3 cellular contexts compared by ENCODE assay signal in the genomic region with DNA sequence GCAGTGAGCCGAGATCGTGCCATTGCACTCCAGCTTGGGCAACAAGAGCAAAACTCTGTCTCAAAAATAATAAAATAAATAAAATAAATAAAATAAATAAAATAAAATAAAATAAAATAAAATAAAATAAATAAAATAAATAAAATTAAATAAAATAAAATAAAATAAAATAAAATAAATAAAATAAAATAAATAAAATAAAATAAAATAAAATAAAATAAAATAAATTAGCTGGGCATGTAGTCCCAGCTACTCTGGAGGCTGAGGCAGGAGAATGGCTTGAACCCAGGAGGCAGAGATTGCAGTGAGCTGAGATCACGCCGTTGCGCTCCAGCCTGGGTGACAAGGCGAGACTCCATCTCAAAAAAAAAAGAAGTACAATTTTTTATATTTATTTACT. TPM values are rescaled to one million over a fixed set of nuclear protein-coding genes. Genes with fewer than 3 reads are reported as not detected.
"Had no signal": no experiment of that assay in that cellular context is flagged by ENCODE, and none has a peak within 500 bp of the region (broad histone marks: within the 10 kb centered on the region; RNA-seq: fewer than 3 reads in every experiment).

No MANE protein-coding gene starts in this region.

RNA-seq across cellular contexts. Expression of gene PRSS12, which starts 53.2 kb away (rescaled TPM):
- total RNA-seq: OCI-LY7, Right ventricle myocardium inferior, Right ventricle myocardium superior had no signal
